In genomic region chr10:122499491-122499941, GRCh38 we compare ENCODE assay signal across 12 cellular contexts. TPM values are rescaled to one million over a fixed set of nuclear protein-coding genes. Genes with fewer than 3 reads are reported as not detected.
DNase-seq lines count a peak whose midpoint lies in the region; ATAC-seq and TF ChIP-seq lines count a peak whose summit lies in the region.
"Had no signal": no experiment of that assay in that cellular context is flagged by ENCODE, and none has a peak within 500 bp of the region (broad histone marks: within the 10 kb centered on the region; RNA-seq: fewer than 3 reads in every experiment).

No MANE protein-coding gene starts in this region.

- TF ChIP-seq CTCF in choroid plexus epithelial cell (conservative IDR thresholded peaks at IDR 0.05; ENCODE audit: low read depth, low read length) = no peak

- peaks cover 7% of the 10 kb centered on the region for H3K27me3 Mint-ChIP-seq in stimulated activated memory B cell treated with anti-CD40 and anti-IgM and Interleukin-4, amounts not matched to agents 10 μg/mL and 1 μg/mL and 100 μg/mL, for 72 hours

- H3K9me3 ChIP-seq in skeletal muscle tissue (ENCODE audit: control insufficient read depth in 3 of 3, low read length in 3 of 3) = no peaks in the 10 kb centered on the region
- H3K9me3 ChIP-seq: upper lobe of left lung had no signal

- H3K4me3 ChIP-seq in choroid plexus epithelial cell (ENCODE audit: low read depth, low read length) (no peak overlapping the region), skeletal muscle tissue (ENCODE audit: low read length in 3 of 3) (no peak overlapping the region)
- H3K4me3 ChIP-seq: upper lobe of left lung had no signal

- H3K9me3 Mint-ChIP-seq in stimulated activated memory B cell treated with anti-CD40 and anti-IgM and Interleukin-4, amounts not matched to agents 10 μg/mL and 1 μg/mL and 100 μg/mL, for 72 hours = no peaks in the 10 kb centered on the region
- H3K9me3 Mint-ChIP-seq: activated naive CD4-positive, alpha-beta T cell treated with anti-CD3 and anti-CD28 coated beads, Interleukin-2, amount 50 U/mL, for 72 hours had no signal

- DNase-seq in C1 segment of cervical spinal cord (lab: John Stamatoyannopoulos, UW) (peak in 9 of 14 donors; percentile 16 to 41 (median 25)), choroid plexus epithelial cell (ENCODE audit: low read depth) (peak; percentile 74), hepatic stellate cell (ENCODE audit: low spot score) (peak; percentile 32), germinal center (ENCODE audit: low spot score) (no peak)
- DNase-seq in stimulated activated naive CD4-positive, alpha-beta T cell treated with Interleukin-2 at 50 U/mL for 16 hours (lab: John Stamatoyannopoulos, UW) = no peak
- DNase-seq: activated CD8-positive, alpha-beta T cell treated with anti-CD3 and anti-CD28 coated beads, Interleukin-2, amount 10 ng/mL, durations not matched to agents 7 days and 5 days; GOT3; upper lobe of left lung had no signal

- H3K4me3 Mint-ChIP-seq in stimulated activated memory B cell treated with anti-CD40 and anti-IgM and Interleukin-4, amounts not matched to agents 10 μg/mL and 1 μg/mL and 100 μg/mL, for 72 hours = no peak overlapping the region
- H3K4me3 Mint-ChIP-seq: activated CD8-positive, alpha-beta T cell treated with anti-CD3 and anti-CD28 coated beads, Interleukin-2, amount 10 ng/mL, durations not matched to agents 7 days and 5 days had no signal

- peaks cover 13 to 42% (median 33%) of the 10 kb centered on the region in 3 donors for H3K4me1 ChIP-seq in skeletal muscle tissue (ENCODE audit: control insufficient read depth in 3 of 3, insufficient read depth in 3 of 3, low read length in 3 of 3)

- H3K9ac ChIP-seq in skeletal muscle tissue (ENCODE audit: low read depth in 1 of 3, low read length in 3 of 3) = no peak overlapping the region

- no peak for ATAC-seq in HG02981 (IDR thresholded peaks at IDR 0.05; ENCODE audit: unreplicated experiment)
- no peak for ATAC-seq in stimulated activated memory B cell treated with anti-CD40 and anti-IgM and Interleukin-4, amounts not matched to agents 10 μg/mL and 1 μg/mL and 100 μg/mL, for 72 hours
- ATAC-seq: activated CD8-positive, alpha-beta T cell treated with anti-CD3 and anti-CD28 coated beads, Interleukin-2, amount 10 ng/mL, durations not matched to agents 7 days and 5 days; activated naive CD4-positive, alpha-beta T cell treated with anti-CD3 and anti-CD28 coated beads, Interleukin-2, amount 50 U/mL, for 72 hours had no signal

- H3K27ac ChIP-seq in skeletal muscle tissue (ENCODE audit: low read depth, low read length) = peak overlapping the region; percentile 74

- peaks cover 0 to 5% (median 0%) of the 10 kb centered on the region in 3 donors for H3K36me3 ChIP-seq in skeletal muscle tissue (ENCODE audit: control insufficient read depth in 3 of 3, insufficient read depth in 3 of 3, low read length in 3 of 3)
- H3K36me3 ChIP-seq: upper lobe of left lung had no signal

- H3K36me3 Mint-ChIP-seq in stimulated activated memory B cell treated with anti-CD40 and anti-IgM and Interleukin-4, amounts not matched to agents 10 μg/mL and 1 μg/mL and 100 μg/mL, for 72 hours = no peaks in the 10 kb centered on the region
- H3K36me3 Mint-ChIP-seq: activated naive CD4-positive, alpha-beta T cell treated with anti-CD3 and anti-CD28 coated beads, Interleukin-2, amount 50 U/mL, for 72 hours had no signal

- no peaks in the 10 kb centered on the region for H3K27me3 ChIP-seq in skeletal muscle tissue (ENCODE audit: control insufficient read depth in 3 of 3, insufficient read depth in 3 of 3, low read length in 3 of 3)
- H3K27me3 ChIP-seq: upper lobe of left lung had no signal

- no peak overlapping the region for H3K27ac Mint-ChIP-seq in stimulated activated memory B cell treated with anti-CD40 and anti-IgM and Interleukin-4, amounts not matched to agents 10 μg/mL and 1 μg/mL and 100 μg/mL, for 72 hours
- H3K27ac Mint-ChIP-seq: activated CD8-positive, alpha-beta T cell treated with anti-CD3 and anti-CD28 coated beads, Interleukin-2, amount 10 ng/mL, durations not matched to agents 7 days and 5 days; activated naive CD4-positive, alpha-beta T cell treated with anti-CD3 and anti-CD28 coated beads, Interleukin-2, amount 50 U/mL, for 72 hours had no signal

- no peaks in the 10 kb centered on the region for H3K4me1 Mint-ChIP-seq in stimulated activated memory B cell treated with anti-CD40 and anti-IgM and Interleukin-4, amounts not matched to agents 10 μg/mL and 1 μg/mL and 100 μg/mL, for 72 hours

RNA-seq across cellular contexts. Expression of gene HTRA1, which starts 38.2 kb away (rescaled TPM):
- 69.9 TPM for total RNA-seq in skeletal muscle tissue
- total RNA-seq: activated CD8-positive, alpha-beta T cell treated with anti-CD3 and anti-CD28 coated beads, Interleukin-2, amount 10 ng/mL, durations not matched to agents 7 days and 5 days; activated naive CD4-positive, alpha-beta T cell treated with anti-CD3 and anti-CD28 coated beads, Interleukin-2, amount 50 U/mL, for 72 hours had no signal

RNA-seq across cellular contexts. Expression of gene ARMS2, which starts 45.1 kb away (rescaled TPM):
- not detected for total RNA-seq in skeletal muscle tissue
- total RNA-seq: activated CD8-positive, alpha-beta T cell treated with anti-CD3 and anti-CD28 coated beads, Interleukin-2, amount 10 ng/mL, durations not matched to agents 7 days and 5 days; upper lobe of left lung had no signal

Comparison
In these comparisons a context has a peak if more than half of its experiments do, and no peak if none do; other contexts are left out.
1. DNase-seq: peak in C1 segment of cervical spinal cord (9 of 14), choroid plexus epithelial cell (single experiment) and hepatic stellate cell (single experiment); none in germinal center (single experiment) and stimulated activated naive CD4-positive, alpha-beta T cell treated with Interleukin-2 at 50 U/mL for 16 hours (single experiment).